Comparison of ENCODE assay signal across 16 cellular contexts in genomic region chr1:42973304-42973703, GRCh38. TPM values are rescaled to one million over a fixed set of nuclear protein-coding genes. Genes with fewer than 3 reads are reported as not detected.
DNase-seq lines count a peak whose midpoint lies in the region; ATAC-seq and TF ChIP-seq lines count a peak whose summit lies in the region.
"Had no signal": no experiment of that assay in that cellular context is flagged by ENCODE, and none has a peak within 500 bp of the region (broad histone marks: within the 10 kb centered on the region; RNA-seq: fewer than 3 reads in every experiment).

No MANE protein-coding gene starts in this region.

- TF ChIP-seq CTCF in IMR-90 (conservative IDR thresholded peaks at IDR 0.05; ENCODE audit: low read depth, low read length): no peak
- TF ChIP-seq CTCF in brain (conservative IDR thresholded peaks at IDR 0.05): no peak
- TF ChIP-seq CTCF in type B pancreatic cell (conservative IDR thresholded peaks at IDR 0.05): no peak

- no peaks in the 10 kb centered on the region for H3K9me3 Mint-ChIP-seq in brain
- H3K9me3 Mint-ChIP-seq in type B pancreatic cell: no peaks in the 10 kb centered on the region
- H3K9me3 Mint-ChIP-seq: activated T-helper 17 cell treated with anti-CD3 and anti-CD28 coated beads, Interleukin-2, amount 50 U/mL, for 72 hours; IgD-negative memory B cell had no signal

- WGBS in IMR-90 (ENCODE audit: extremely low coverage in 2 of 2, insufficient read length in 1 of 2), 2 experiments: 87% methylated on average over 7 of the region's 11 CpGs; no CpG with 5 or more reads in 1 of the 2 experiments

- no peaks in the 10 kb centered on the region for H3K27me3 ChIP-seq in IMR-90 (ENCODE audit: control insufficient read depth, insufficient read depth, low read length)
- H3K27me3 ChIP-seq in effector memory CD4-positive, alpha-beta T cell (replicated peaks; ENCODE audit: control insufficient read depth, insufficient read depth, low read length, poor library complexity, severe bottlenecking): no peaks in the 10 kb centered on the region

- H2BK5ac ChIP-seq in IMR-90 (ENCODE audit: low read depth, low read length, poor library complexity, severe bottlenecking): no peak overlapping the region

- no peak for TF ChIP-seq RAD21 in IMR-90 (IDR thresholded peaks at IDR 0.05; ENCODE audit: low read length)

- H3K14ac ChIP-seq in IMR-90 (replicated peaks; ENCODE audit: low read depth, low read length): peak overlapping the region; percentile 31; the same call in 1 of the 2 replicates

- peak overlapping the region; percentile 23; the same call in 1 of the 2 replicates for H3K23ac ChIP-seq in IMR-90 (ENCODE audit: low read depth, low read length)

- H2BK20ac ChIP-seq in IMR-90 (ENCODE audit: low read depth, low read length): peak overlapping the region; percentile 42

- H3K27ac Mint-ChIP-seq in brain (peak overlapping the region in 3 of 5 experiments; percentile 27 to 81 (median 65)), type B pancreatic cell (peak overlapping the region; percentile 41)
- H3K27ac Mint-ChIP-seq: activated CD8-positive, alpha-beta T cell treated with anti-CD3 and anti-CD28 coated beads, Interleukin-2, amount 10 ng/mL, durations not matched to agents 7 days and 5 days; B cell; IgD-negative memory B cell had no signal

- no peak overlapping the region for H2AFZ ChIP-seq in IMR-90 (replicated peaks; ENCODE audit: low read length, poor library complexity)

- no peaks in the 10 kb centered on the region for H4K20me1 ChIP-seq in IMR-90 (ENCODE audit: insufficient read depth, low read length)

- peaks cover 3 to 12% of the 10 kb centered on the region in 2 experiments; a peak in 3 of 4 replicates for H3K79me1 ChIP-seq in IMR-90 (ENCODE audit: low read depth in 1 of 2, low read length in 2 of 2)

- H3K4ac ChIP-seq in IMR-90 (ENCODE audit: low read depth, low read length): peak overlapping the region; percentile 38

- peaks cover 10% of the 10 kb centered on the region for H3K36me3 ChIP-seq in IMR-90 (ENCODE audit: control insufficient read depth, insufficient read depth, low read length)
- no peaks in the 10 kb centered on the region for H3K36me3 ChIP-seq in effector memory CD4-positive, alpha-beta T cell (ENCODE audit: control insufficient read depth, insufficient read depth, low read length)

- H4K8ac ChIP-seq in IMR-90 (ENCODE audit: low read depth in 2 of 2, low read length in 2 of 2): peak overlapping the region in 1 of 2 experiments; percentile 55; a peak in 1 of 4 replicates

- H3K4me1 ChIP-seq in IMR-90 (ENCODE audit: control insufficient read depth, insufficient read depth, low read length): peaks cover 5% of the 10 kb centered on the region
- no peaks in the 10 kb centered on the region for H3K4me1 ChIP-seq in effector memory CD4-positive, alpha-beta T cell (ENCODE audit: control insufficient read depth, insufficient read depth, low read length, poor library complexity, severe bottlenecking)

- no peak overlapping the region for H3K56ac ChIP-seq in IMR-90 (ENCODE audit: extremely low read depth, insufficient read depth, low read length)

- BruUV-seq in IMR-90 (replicated peaks; lab: Mats Ljungman, UMichigan): no TSS peak

- intact Hi-C loops in IMR-90 (cut with micrococcal nuclease): no loop called here

- no peak overlapping the region for H4K5ac ChIP-seq in IMR-90 (ENCODE audit: low read depth, low read length)

- no peak overlapping the region for H3K9ac ChIP-seq in IMR-90 (ENCODE audit: low read depth, low read length)

- H3K4me3 Mint-ChIP-seq in brain: no peak overlapping the region
- no peak overlapping the region for H3K4me3 Mint-ChIP-seq in type B pancreatic cell
- H3K4me3 Mint-ChIP-seq: activated CD8-positive, alpha-beta T cell treated with anti-CD3 and anti-CD28 coated beads, Interleukin-2, amount 10 ng/mL, durations not matched to agents 7 days and 5 days; activated T-helper 17 cell treated with anti-CD3 and anti-CD28 coated beads, Interleukin-2, amount 50 U/mL, for 72 hours; B cell; IgD-negative memory B cell had no signal

- no peak overlapping the region for H3K27ac ChIP-seq in IMR-90 (ENCODE audit: insufficient read depth, low read length)
- H3K27ac ChIP-seq in effector memory CD4-positive, alpha-beta T cell (ENCODE audit: insufficient read depth, low read length, poor library complexity, severe bottlenecking): no peak overlapping the region

- peaks cover 33% of the 10 kb centered on the region for H3K4me1 Mint-ChIP-seq in brain
- H3K4me1 Mint-ChIP-seq in type B pancreatic cell (ENCODE audit: unreplicated experiment): peaks cover 34% of the 10 kb centered on the region
- H3K4me1 Mint-ChIP-seq: activated T-helper 17 cell treated with anti-CD3 and anti-CD28 coated beads, Interleukin-2, amount 50 U/mL, for 72 hours; B cell had no signal

- H3K9me3 ChIP-seq in IMR-90 (ENCODE audit: control insufficient read depth, insufficient read depth, low read length): no peaks in the 10 kb centered on the region
- H3K9me3 ChIP-seq in effector memory CD4-positive, alpha-beta T cell (ENCODE audit: control insufficient read depth, low read length): no peaks in the 10 kb centered on the region

- no peak overlapping the region for H3K4me3 ChIP-seq in IMR-90 (ENCODE audit: insufficient read depth, low read depth, low read length)
- no peak overlapping the region for H3K4me3 ChIP-seq in effector memory CD4-positive, alpha-beta T cell (ENCODE audit: insufficient read depth, low read depth, low read length, poor library complexity, severe bottlenecking)

- in situ Hi-C loops in IMR-90 (cut with MboI; ENCODE audit: low sequenced_read_pairs): no loop called here

- DNase-seq in IMR-90 (no peak), left kidney (ENCODE audit: low read depth, low spot score) (peak; percentile 27), type B pancreatic cell (ENCODE audit: extremely low spot score, unreplicated experiment) (no peak), NCI-H2107 treated with DMSO at 0.1 percent for 48 hours (lab: John Stamatoyannopoulos, UW; ENCODE audit: unreplicated experiment) (no peak), NCI-H510A treated with DMSO at 0.1 percent for 48 hours (lab: John Stamatoyannopoulos, UW) (no peak)
- DNase-seq in stimulated activated naive CD8-positive, alpha-beta T cell treated with anti-CD3 and anti-CD28 coated beads, Interleukin-15, Interleukin-2, amounts not matched to agents 100 U/mL and 50 U/mL, for 24 hours: no peak
- DNase-seq in effector memory CD4-positive, alpha-beta T cell: no peak
- DNase-seq: activated CD8-positive, alpha-beta T cell treated with anti-CD3 and anti-CD28 coated beads, Interleukin-2, amount 10 ng/mL, durations not matched to agents 7 days and 5 days; DMS 273 treated with DMSO at 0.1 percent for 48 hours; erythroblast; NCI-H1092; stimulated activated CD4-positive, alpha-beta T cell treated with anti-CD3 and anti-CD28 coated beads, Interleukin-2, amount 100 ng/mL, for 48 hours had no signal

- H2BK15ac ChIP-seq in IMR-90 (ENCODE audit: low read depth, low read length): peak overlapping the region; percentile 92; the same call in 1 of the 3 replicates

- CTCF ChIA-PET in IMR-90 (lab: Yijun Ruan, JAX): no interaction called here

- POLR2A ChIA-PET in IMR-90 (lab: Charles Lee; ENCODE audit: unreplicated experiment): no interaction called here

- no peak overlapping the region for H2BK120ac ChIP-seq in IMR-90 (ENCODE audit: low read depth, low read length)

- peaks cover 21% of the 10 kb centered on the region for H3K36me3 Mint-ChIP-seq in brain
- H3K36me3 Mint-ChIP-seq in type B pancreatic cell: peaks cover 4% of the 10 kb centered on the region

- H4K91ac ChIP-seq in IMR-90 (ENCODE audit: insufficient read depth, low read depth, low read length): peak overlapping the region; percentile 51; the same call in 1 of the 2 replicates

- H3K27me3 Mint-ChIP-seq in brain (no peaks in the 10 kb centered on the region), type B pancreatic cell (no peaks in the 10 kb centered on the region)
- H3K27me3 Mint-ChIP-seq: activated T-helper 17 cell treated with anti-CD3 and anti-CD28 coated beads, Interleukin-2, amount 50 U/mL, for 72 hours; B cell; IgD-negative memory B cell had no signal

- dilution Hi-C loops in IMR-90 (cut with HindIII; ENCODE audit: low sequenced_read_pairs, unreplicated experiment): no loop called here

- no peak for TF ChIP-seq POLR2A in IMR-90 (IDR thresholded peaks at IDR 0.05; ENCODE audit: low read depth, low read length)

- H3K18ac ChIP-seq in IMR-90 (ENCODE audit: low read depth, low read length): no peak overlapping the region

- peaks cover 17% of the 10 kb centered on the region; the same call in 1 of the 2 replicates for H3K9me1 ChIP-seq in IMR-90 (ENCODE audit: insufficient read depth, low read length)

- H2AK9ac ChIP-seq in IMR-90 (replicated peaks; ENCODE audit: low read depth, low read length, poor library complexity): peak overlapping the region; percentile 74

- no peak overlapping the region for H3K4me2 ChIP-seq in IMR-90 (ENCODE audit: low read depth, low read length)

- no peak for ATAC-seq in IMR-90 (ENCODE audit: low read depth)
- no peak for ATAC-seq in stimulated activated naive CD8-positive, alpha-beta T cell treated with anti-CD3 and anti-CD28 coated beads, Interleukin-15, Interleukin-2, amounts not matched to agents 100 U/mL and 50 U/mL, for 24 hours
- ATAC-seq: activated CD8-positive, alpha-beta T cell treated with anti-CD3 and anti-CD28 coated beads, Interleukin-2, amount 10 ng/mL, durations not matched to agents 7 days and 5 days; activated T-helper 17 cell treated with anti-CD3 and anti-CD28 coated beads, Interleukin-2, amount 50 U/mL, for 72 hours had no signal

- peak overlapping the region; percentile 29; the same call in 1 of the 2 replicates for H2AK5ac ChIP-seq in IMR-90 (ENCODE audit: low read depth, low read length)

TF ChIP-seq in IMR-90, 13 proteins besides CTCF, POLR2A, EP300 and RAD21 (continues in another document):
- TF ChIP-seq BHLHE40 (IDR thresholded peaks at IDR 0.05; ENCODE audit: low read depth, low read length) (no peak), MAFK (IDR thresholded peaks at IDR 0.05; ENCODE audit: low read depth, low read length) (no peak), SMC3 (IDR thresholded peaks at IDR 0.05; ENCODE audit: low read depth, low read length) (no peak), FOS (IDR thresholded peaks at IDR 0.05; ENCODE audit: low read depth, low read length) (no peak), RFX5 (IDR thresholded peaks at IDR 0.05; ENCODE audit: low read depth, low read length) (no peak), NFE2L2 (IDR thresholded peaks at IDR 0.05; ENCODE audit: low read depth, low read length) (no peak)

RNA-seq across cellular contexts. Expression of gene SLC2A1, which starts 14.6 kb away (rescaled TPM):
- total RNA-seq in IMR-90 (2012; rRNA removed) (203 and 395 TPM in 2 replicates), type B pancreatic cell (ENCODE audit: low replicate concordance) (192 and 706 TPM in 2 replicates)
- polyA plus RNA-seq in IMR-90 (2012; rRNA removed) (200 and 208 TPM in 2 replicates), brain (ENCODE audit: insufficient read depth, low read depth, low replicate concordance) (127 TPM)
- polyA plus RNA-seq in IMR-90 (2012; cell fraction: cytosol; rRNA removed): 557 and 944 TPM in 2 replicates
- 202 and 690 TPM in 2 replicates for polyA plus RNA-seq in IMR-90 (2012; cell fraction: nucleus; rRNA removed; ENCODE audit: low replicate concordance)
